In genomic region chr11:35404397-35404775, GRCh38 we compare ENCODE assay signal across 9 cellular contexts. TPM values are rescaled to one million over a fixed set of nuclear protein-coding genes. Genes with fewer than 3 reads are reported as not detected.
DNase-seq lines count a peak whose midpoint lies in the region; ATAC-seq and TF ChIP-seq lines count a peak whose summit lies in the region.
"Had no signal": no experiment of that assay in that cellular context is flagged by ENCODE, and none has a peak within 500 bp of the region (broad histone marks: within the 10 kb centered on the region; RNA-seq: fewer than 3 reads in every experiment).

No MANE protein-coding gene starts in this region.

- DNase-seq in DMS153 (lab: John Stamatoyannopoulos, UW) (peak; percentile 7), DMS153 treated with DMSO at 0.1 percent for 48 hours (lab: John Stamatoyannopoulos, UW; ENCODE audit: unreplicated experiment) (no peak), HuH-7 (ENCODE audit: low spot score) (peak; percentile 26), mammary epithelial cell (peak; percentile 13), NCI-H2029 (lab: John Stamatoyannopoulos, UW) (no peak), epidermal melanocyte (ENCODE audit: insufficient read length, low spot score) (no peak)
- peak in 1 of 9 donors; percentile 4 for DNase-seq in naive thymus-derived CD4-positive, alpha-beta T cell
- DNase-seq: natural killer cell had no signal

- no peaks in the 10 kb centered on the region for H3K79me2 ChIP-seq in mammary epithelial cell (ENCODE audit: insufficient read depth, low read length)

- CTCF ChIA-PET in mammary epithelial cell (lab: Charles Lee; ENCODE audit: low non-redundant PET), result no interaction called here
- CTCF ChIA-PET in naive thymus-derived CD4-positive, alpha-beta T cell (lab: Charles Lee), result interaction anchor here (0.8 to 1.0 kb wide), 2 partner anchors 13 to 479 kb away, joined by 3 read pairs; no protein-coding TSS in a partner anchor

- no peaks in the 10 kb centered on the region for H3K27me3 ChIP-seq in mammary epithelial cell (ENCODE audit: insufficient read depth, low read length)
- no peaks in the 10 kb centered on the region for H3K27me3 ChIP-seq in naive thymus-derived CD4-positive, alpha-beta T cell (ENCODE audit: control insufficient read depth in 2 of 2, insufficient read depth in 2 of 2, low read length in 2 of 2)

- dilution Hi-C loops in mammary epithelial cell (cut with HindIII; ENCODE audit: low sequenced_read_pairs), result no loop called here

- H3K27ac ChIP-seq in mammary epithelial cell (ENCODE audit: insufficient read depth, low read depth, low read length), result no peak overlapping the region
- no peak overlapping the region for H3K27ac ChIP-seq in naive thymus-derived CD4-positive, alpha-beta T cell (ENCODE audit: low read depth, low read length)

- POLR2A ChIA-PET in naive thymus-derived CD4-positive, alpha-beta T cell (lab: Charles Lee), result interaction anchor here (0.6 to 0.9 kb wide), 2 partner anchors 37 to 396 kb away, joined by 4 to 5 read pairs; no protein-coding TSS in a partner anchor

- BruUV-seq in mammary epithelial cell (replicated peaks; lab: Mats Ljungman, UMichigan), result no TSS peak

- H3K36me3 Mint-ChIP-seq in naive thymus-derived CD4-positive, alpha-beta T cell, result no peaks in the 10 kb centered on the region
- H3K36me3 Mint-ChIP-seq: natural killer cell had no signal

- peak; percentile 37 for ATAC-seq in naive thymus-derived CD4-positive, alpha-beta T cell
- no peak for ATAC-seq in HG03135 (IDR thresholded peaks at IDR 0.05; ENCODE audit: unreplicated experiment)

- H3K27me3 Mint-ChIP-seq in naive thymus-derived CD4-positive, alpha-beta T cell, result peaks cover 0 to 24% (median 5%) of the 10 kb centered on the region in 5 donors

- H3K4me1 Mint-ChIP-seq in naive thymus-derived CD4-positive, alpha-beta T cell, result peaks cover 0 to 4% (median 0%) of the 10 kb centered on the region in 7 donors
- H3K4me1 Mint-ChIP-seq: natural killer cell had no signal

- H3K4me3 Mint-ChIP-seq in naive thymus-derived CD4-positive, alpha-beta T cell, result peak overlapping the region in 1 of 10 donors; percentile 7
- H3K4me3 Mint-ChIP-seq: natural killer cell had no signal

- H3K27ac Mint-ChIP-seq in naive thymus-derived CD4-positive, alpha-beta T cell, result no peak overlapping the region
- H3K27ac Mint-ChIP-seq: natural killer cell had no signal

- no peak overlapping the region for H3K9ac ChIP-seq in mammary epithelial cell (ENCODE audit: insufficient read depth, low read length)

- 71% methylated on average over 5 of the region's 7 CpGs for WGBS in mammary epithelial cell (ENCODE audit: low coverage, missing lambda C conversion rate)

- intact Hi-C loops in mammary epithelial cell (cut with micrococcal nuclease), result no loop called here
- intact Hi-C loops in naive thymus-derived CD4-positive, alpha-beta T cell (cut with micrococcal nuclease), result no loop called here

- H3K4me2 ChIP-seq in mammary epithelial cell (ENCODE audit: insufficient read depth, low read depth, low read length), result no peak overlapping the region

- no peaks in the 10 kb centered on the region for H3K9me3 ChIP-seq in mammary epithelial cell (replicated peaks; ENCODE audit: insufficient read depth, low read length)
- no peaks in the 10 kb centered on the region for H3K9me3 ChIP-seq in naive thymus-derived CD4-positive, alpha-beta T cell (ENCODE audit: control insufficient read depth in 2 of 3, low read length in 3 of 3)

- H3K36me3 ChIP-seq in mammary epithelial cell (ENCODE audit: insufficient read depth, low read length), result no peaks in the 10 kb centered on the region
- H3K36me3 ChIP-seq in naive thymus-derived CD4-positive, alpha-beta T cell (ENCODE audit: control insufficient read depth in 2 of 3, insufficient read depth in 3 of 3, low read length in 3 of 3), result no peaks in the 10 kb centered on the region

- H3K4me1 ChIP-seq in mammary epithelial cell (ENCODE audit: insufficient read depth, low read length), result no peaks in the 10 kb centered on the region
- H3K4me1 ChIP-seq in naive thymus-derived CD4-positive, alpha-beta T cell (ENCODE audit: control insufficient read depth in 2 of 2, insufficient read depth in 2 of 2, low read length in 2 of 2), result no peaks in the 10 kb centered on the region

- H2AFZ ChIP-seq in mammary epithelial cell (ENCODE audit: low read depth, low read length), result no peak overlapping the region

- in situ Hi-C loops in mammary epithelial cell (cut with MboI; ENCODE audit: low sequenced_read_pairs in 2 of 2), result no loop called here

- no peaks in the 10 kb centered on the region for H4K20me1 ChIP-seq in mammary epithelial cell (ENCODE audit: insufficient read depth, low read length)

- TF ChIP-seq CTCF in mammary epithelial cell (conservative IDR thresholded peaks at IDR 0.05 in 1 of 2, IDR thresholded peaks at IDR 0.05 in 1 of 2; ENCODE audit: extremely low read depth in 1 of 2, insufficient read depth in 1 of 2, low read depth in 1 of 2, low read length in 2 of 2), result peak; percentile 51 to 56

- no peak overlapping the region for H3K4me3 ChIP-seq in mammary epithelial cell (replicated peaks in 1 of 3; ENCODE audit: insufficient read depth in 1 of 3, low read depth in 2 of 3, low read length in 3 of 3)
- H3K4me3 ChIP-seq in naive thymus-derived CD4-positive, alpha-beta T cell (ENCODE audit: low read length), result no peak overlapping the region

- H3K9me3 Mint-ChIP-seq in naive thymus-derived CD4-positive, alpha-beta T cell, result no peaks in the 10 kb centered on the region
- H3K9me3 Mint-ChIP-seq: natural killer cell had no signal

RNA-seq across cellular contexts. Expression of gene SLC1A2, which starts 15.0 kb away (rescaled TPM):
- 1 to 10 TPM in 1 of 2 donors, under 1 TPM in 1; 0.09 to 2.7 TPM for total RNA-seq in mammary epithelial cell
- polyA plus RNA-seq in mammary epithelial cell, result not detected
- polyA minus RNA-seq in mammary epithelial cell, result 0.05 TPM
- under 1 TPM in 3 of 5 experiments, not detected in 2; 0.13 to 0.69 (median 0.24) TPM for total RNA-seq in naive thymus-derived CD4-positive, alpha-beta T cell
- polyA plus RNA-seq in naive thymus-derived CD4-positive, alpha-beta T cell, result not detected

Comparison
In these comparisons a context has a peak if more than half of its experiments do, and no peak if none do; other contexts are left out.
1. DNase-seq: peak in DMS153 (single experiment), HuH-7 (single experiment) and mammary epithelial cell (single experiment); none in DMS153 treated with DMSO at 0.1 percent for 48 hours (single experiment), NCI-H2029 (single experiment) and epidermal melanocyte (single experiment).